ENCODE assay signal across 16 cellular contexts in the genomic region with DNA sequence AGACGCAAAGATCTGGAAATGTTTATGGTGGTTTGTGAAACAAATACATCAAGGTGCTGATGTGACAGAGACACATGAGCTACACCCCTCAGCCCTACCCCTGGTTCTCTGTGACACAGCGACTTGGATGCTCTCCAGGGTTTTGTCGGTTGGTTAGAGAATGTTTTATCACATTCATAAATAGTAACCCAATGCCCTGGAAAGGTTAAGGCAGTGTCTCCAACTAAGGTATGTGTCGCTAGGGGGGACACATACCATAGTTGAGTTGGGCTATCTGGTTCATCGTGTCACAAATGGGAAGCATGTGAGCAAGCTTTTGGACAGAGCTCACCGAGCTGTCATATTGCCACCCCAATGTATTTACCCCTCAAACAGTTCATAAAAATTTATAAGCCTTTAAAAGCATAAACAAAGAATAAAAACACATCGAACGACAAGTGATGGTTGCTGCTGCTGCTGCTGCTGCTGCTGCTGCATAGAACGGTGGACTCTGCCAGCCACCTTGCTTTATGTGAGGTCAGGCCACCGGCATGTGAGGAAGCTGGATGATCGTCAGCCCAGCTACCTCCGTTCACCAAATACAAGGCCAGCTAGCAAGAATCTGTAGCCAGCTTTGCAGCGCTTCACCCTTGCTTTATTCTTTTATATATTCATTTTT.
DNase-seq lines count a peak whose midpoint lies in the region; ATAC-seq and FAIRE-seq lines count a peak whose summit lies in the region.
"Had no signal": no experiment of that assay in that cellular context is flagged by ENCODE, and none has a peak within 500 bp of the region (broad histone marks: within the 10 kb centered on the region; RNA-seq: fewer than 3 reads in every experiment).

No MANE protein-coding gene starts in this region.

- ATAC-seq in stimulated activated naive CD8-positive, alpha-beta T cell treated with anti-CD3 and anti-CD28 coated beads, Interleukin-15, Interleukin-2, amounts not matched to agents 100 U/mL and 50 U/mL, for 24 hours, result no peak
- ATAC-seq in HG02571 (IDR thresholded peaks at IDR 0.05; ENCODE audit: unreplicated experiment), result no peak
- ATAC-seq: activated CD8-positive, alpha-beta T cell treated with anti-CD3 and anti-CD28 coated beads, Interleukin-2, amount 10 ng/mL, durations not matched to agents 7 days and 5 days; HCT116 had no signal

- no peak for FAIRE-seq in GM19239 (lab: Jason Lieb, UNC)
- FAIRE-seq: GM18507 had no signal

- H3K27ac ChIP-seq in cingulate gyrus (ENCODE audit: low read depth, low read length), result peak overlapping the region; percentile 62
- H3K27ac ChIP-seq: neutrophil had no signal

- peak; percentile 54 for DNase-seq in Ammon's horn (ENCODE audit: low spot score)
- peak; percentile 17 for DNase-seq in NCI-H1092 (lab: John Stamatoyannopoulos, UW)
- DNase-seq in midbrain (lab: John Stamatoyannopoulos, UW), result peak; percentile 27
- DNase-seq in NCI-H774 (lab: John Stamatoyannopoulos, UW), result no peak
- no peak for DNase-seq in stimulated activated naive CD8-positive, alpha-beta T cell treated with anti-CD3 and anti-CD28 coated beads, Interleukin-15, Interleukin-2, amounts not matched to agents 100 U/mL and 50 U/mL, for 24 hours
- no peak for DNase-seq in GM19239 (ENCODE audit: insufficient read length, low spot score)
- DNase-seq: activated CD8-positive, alpha-beta T cell treated with anti-CD3 and anti-CD28 coated beads, Interleukin-2, amount 10 ng/mL, durations not matched to agents 7 days and 5 days; activated naive CD4-positive, alpha-beta T cell; cerebellar nuclear complex; EL; T1000 had no signal

Comparison
In these comparisons a context has a peak if more than half of its experiments do, and no peak if none do; other contexts are left out.
1. DNase-seq: peak in Ammon's horn (single experiment), NCI-H1092 (single experiment) and midbrain (single experiment); none in NCI-H774 (single experiment), stimulated activated naive CD8-positive, alpha-beta T cell treated with anti-CD3 and anti-CD28 coated beads, Interleukin-15, Interleukin-2, amounts not matched to agents 100 U/mL and 50 U/mL, for 24 hours (single experiment) and GM19239 (single experiment).